ENCODE assay signal across 8 cellular contexts in genomic region chrX:154017766-154018517, GRCh38. TPM values are rescaled to one million over a fixed set of nuclear protein-coding genes. Genes with fewer than 3 reads are reported as not detected.
A peak's percentile ranks its signal among the peaks of the same experiment; 100 is the strongest.
DNase-seq lines count a peak whose midpoint lies in the region; ATAC-seq and TF ChIP-seq lines count a peak whose summit lies in the region.

No MANE protein-coding gene starts in this region.

- H3K9ac ChIP-seq in Loucy (ENCODE audit: low read depth, low read length, poor library complexity, severe bottlenecking): peak overlapping the region; percentile 96

- peaks cover 3% of the 10 kb centered on the region for H4K20me1 ChIP-seq in Loucy (ENCODE audit: insufficient read depth, low read length, poor library complexity, severe bottlenecking)

- no peaks in the 10 kb centered on the region for H3K27me3 ChIP-seq in CD8-positive, alpha-beta memory T cell (ENCODE audit: insufficient read depth, low read length, poor library complexity, severe bottlenecking)
- H3K27me3 ChIP-seq in Loucy (ENCODE audit: insufficient read depth, low read length, poor library complexity, severe bottlenecking) (no peaks in the 10 kb centered on the region), neutrophil (no peaks in the 10 kb centered on the region)

- peak overlapping the region; percentile 79 for H3K27ac ChIP-seq in CD8-positive, alpha-beta memory T cell (ENCODE audit: low read depth, low read length)
- peak overlapping the region; percentile 91 for H3K27ac ChIP-seq in neutrophil

- peaks cover 0 to 4% of the 10 kb centered on the region in 2 donors for H3K27me3 Mint-ChIP-seq in CD8-positive, alpha-beta memory T cell
- no peaks in the 10 kb centered on the region for H3K27me3 Mint-ChIP-seq in central memory CD8-positive, alpha-beta T cell

- H2AFZ ChIP-seq in Loucy (ENCODE audit: low read length): no peak overlapping the region

- H3K36me3 Mint-ChIP-seq in CD8-positive, alpha-beta memory T cell: peaks cover 0 to 36% (median 2%) of the 10 kb centered on the region in 3 donors
- H3K36me3 Mint-ChIP-seq in central memory CD8-positive, alpha-beta T cell (ENCODE audit: insufficient read depth): peaks cover 32% of the 10 kb centered on the region

- ATAC-seq in central memory CD8-positive, alpha-beta T cell (replicated peaks; ENCODE audit: extremely low read depth, poor library complexity, severe bottlenecking): no peak
- ATAC-seq in HG03378 (IDR thresholded peaks at IDR 0.05; ENCODE audit: unreplicated experiment) (no peak), GM18858 (IDR thresholded peaks at IDR 0.05; ENCODE audit: unreplicated experiment) (no peak)

- H3K4me3 ChIP-seq in CD8-positive, alpha-beta memory T cell (ENCODE audit: low read length): no peak overlapping the region
- H3K4me3 ChIP-seq in Loucy (ENCODE audit: low read length, poor library complexity, severe bottlenecking) (peak overlapping the region; percentile 96), neutrophil (ENCODE audit: low read depth in 1 of 2, low read length in 1 of 2) (peak overlapping the region in 1 of 2 experiments; percentile 61)

- TF ChIP-seq CTCF in Loucy (conservative IDR thresholded peaks at IDR 0.05; ENCODE audit: low read length) (no peak), neutrophil (IDR thresholded peaks at IDR 0.05) (no peak)

- H3K9me2 ChIP-seq in Loucy (replicated peaks; ENCODE audit: low read depth, low read length): no peaks in the 10 kb centered on the region

- peak overlapping the region; percentile 93 for H3K4me2 ChIP-seq in Loucy (ENCODE audit: low read depth, low read length, poor library complexity, severe bottlenecking)

- H3K9me3 Mint-ChIP-seq in CD8-positive, alpha-beta memory T cell: no peaks in the 10 kb centered on the region
- no peaks in the 10 kb centered on the region for H3K9me3 Mint-ChIP-seq in central memory CD8-positive, alpha-beta T cell

- H3K4me1 Mint-ChIP-seq in CD8-positive, alpha-beta memory T cell: peaks cover 16 to 33% (median 19%) of the 10 kb centered on the region in 3 donors
- H3K4me1 Mint-ChIP-seq in central memory CD8-positive, alpha-beta T cell: peaks cover 16% of the 10 kb centered on the region

- H3K27ac Mint-ChIP-seq in CD8-positive, alpha-beta memory T cell: peak overlapping the region in 7 of 8 donors; percentile 39 to 98 (median 91)
- H3K27ac Mint-ChIP-seq in central memory CD8-positive, alpha-beta T cell (ENCODE audit: low read depth): no peak overlapping the region

- POLR2A ChIA-PET in CD8-positive, alpha-beta memory T cell (lab: Charles Lee): no interaction called here

- H3K79me2 ChIP-seq in Loucy (ENCODE audit: insufficient read depth, low read length): peaks cover 52% of the 10 kb centered on the region

- DNase-seq in CD8-positive, alpha-beta memory T cell: no peak
- DNase-seq in central memory CD8-positive, alpha-beta T cell (ENCODE audit: low spot score in 2 of 2): no peak
- DNase-seq in NCI-H2196 treated with DMSO at 0.1 percent for 48 hours (lab: John Stamatoyannopoulos, UW; ENCODE audit: unreplicated experiment) (no peak), SKM-1 (lab: John Stamatoyannopoulos, UW; ENCODE audit: unreplicated experiment) (no peak)

- H3K9me3 ChIP-seq in CD8-positive, alpha-beta memory T cell (ENCODE audit: low read length): no peaks in the 10 kb centered on the region
- no peaks in the 10 kb centered on the region for H3K9me3 ChIP-seq in Loucy (ENCODE audit: insufficient read depth, low read depth, low read length)
- no peaks in the 10 kb centered on the region for H3K9me3 ChIP-seq in neutrophil

- no peaks in the 10 kb centered on the region for H3F3A ChIP-seq in Loucy (ENCODE audit: low read depth)

- H3K36me3 ChIP-seq in CD8-positive, alpha-beta memory T cell (ENCODE audit: insufficient read depth, low read length): no peaks in the 10 kb centered on the region
- H3K36me3 ChIP-seq in Loucy (ENCODE audit: insufficient read depth, low read length) (peaks cover 7% of the 10 kb centered on the region; the same call in 1 of the 2 replicates), neutrophil (peaks cover 19% of the 10 kb centered on the region)

- H3K4me1 ChIP-seq in CD8-positive, alpha-beta memory T cell (ENCODE audit: insufficient read depth, low read length): peaks cover 8% of the 10 kb centered on the region
- H3K4me1 ChIP-seq in Loucy (ENCODE audit: insufficient read depth, low read length, poor library complexity, severe bottlenecking) (no peaks in the 10 kb centered on the region), neutrophil (ENCODE audit: control insufficient read depth in 1 of 2, insufficient read depth in 1 of 2, low read depth in 1 of 2, low read length in 1 of 2) (peaks cover 30 to 32% of the 10 kb centered on the region in 2 experiments)

- CTCF ChIA-PET in CD8-positive, alpha-beta memory T cell (lab: Charles Lee): interaction anchor here (0.7 to 1.5 kb wide), 3 partner anchors 10 to 33 kb away, joined by 4 to 5 read pairs (median 4); no protein-coding TSS in a partner anchor

- H3K4me3 Mint-ChIP-seq in CD8-positive, alpha-beta memory T cell: peak overlapping the region in 6 of 7 donors; percentile 63 to 94 (median 88)
- H3K4me3 Mint-ChIP-seq in central memory CD8-positive, alpha-beta T cell: peak overlapping the region; percentile 86

RNA-seq across cellular contexts. Expression of gene IRAK1, which starts 1.8 kb away (rescaled TPM):
- total RNA-seq in CD8-positive, alpha-beta memory T cell: 100 to 1,000 TPM; 208 to 214 TPM
- 58.0 TPM for polyA plus RNA-seq in CD8-positive, alpha-beta memory T cell

RNA-seq across cellular contexts. Expression of gene TMEM187, which starts 45.4 kb away (rescaled TPM):
- total RNA-seq in CD8-positive, alpha-beta memory T cell: 1 to 10 TPM; 3.3 to 3.5 TPM
- 17.2 TPM for polyA plus RNA-seq in CD8-positive, alpha-beta memory T cell

RNA-seq across cellular contexts. Expression of gene HCFC1, which starts 46.3 kb away (rescaled TPM):
- total RNA-seq in CD8-positive, alpha-beta memory T cell: 100 to 1,000 TPM; 152 to 156 TPM
- 12.4 TPM for polyA plus RNA-seq in CD8-positive, alpha-beta memory T cell
